In genomic region chr1:214295934-214296333, GRCh38 we compare ENCODE assay signal across 29 cellular contexts. TPM values are rescaled to one million over a fixed set of nuclear protein-coding genes. Genes with fewer than 3 reads are reported as not detected.
A peak's percentile ranks its signal among the peaks of the same experiment; 100 is the strongest.
DNase-seq lines count a peak whose midpoint lies in the region; TF ChIP-seq lines count a peak whose summit lies in the region.
"Had no signal": no experiment of that assay in that cellular context is flagged by ENCODE, and none has a peak within 500 bp of the region (broad histone marks: within the 10 kb centered on the region; RNA-seq: fewer than 3 reads in every experiment).

No MANE protein-coding gene starts in this region.

- peaks cover 11% of the 10 kb centered on the region for H4K20me1 ChIP-seq in Loucy (ENCODE audit: insufficient read depth, low read length, poor library complexity, severe bottlenecking)

- DNase-seq in NCI-H1417 (lab: John Stamatoyannopoulos, UW) (peak in 2 of 3 experiments; percentile 14 to 60), NCI-H1417 treated with DMSO at 0.1 percent for 48 hours (lab: John Stamatoyannopoulos, UW) (no peak), dermis blood vessel endothelial cell (peak; percentile 2), testis (no peak), medulla oblongata (ENCODE audit: extremely low spot score) (no peak), esophagus squamous epithelium (lab: John Stamatoyannopoulos, UW) (no peak)
- no peak for DNase-seq in activated naive CD8-positive, alpha-beta T cell treated with anti-CD3 and anti-CD28 coated beads for 36 hours
- DNase-seq: activated CD4-positive, alpha-beta T cell treated with anti-CD3 and anti-CD28 coated beads for 1 hour; activated CD8-positive, alpha-beta T cell treated with anti-CD3 and anti-CD28 coated beads, Interleukin-2, amount 10 ng/mL, durations not matched to agents 7 days and 5 days; activated T-cell treated with anti-CD3 and anti-CD28 coated beads for 4 hours; aorta; CD4-positive, alpha-beta T cell; cortex of kidney; gastrocnemius medialis; H9; left cardiac atrium; mammary epithelial cell; NCI-H1092 treated with DMSO at 0.1 percent for 48 hours; NCI-H2029; NCI-H2227 treated with DMSO at 0.1 percent for 48 hours; NCI-H774; sigmoid colon; SK-N-SH; stimulated activated naive CD4-positive, alpha-beta T cell had no signal

- no peaks in the 10 kb centered on the region for H3K9me3 Mint-ChIP-seq in activated naive CD8-positive, alpha-beta T cell treated with anti-CD3 and anti-CD28 coated beads for 36 hours
- H3K9me3 Mint-ChIP-seq: activated naive CD4-positive, alpha-beta T cell treated with anti-CD3 and anti-CD28 coated beads, Interleukin-2, amount 50 U/mL, for 72 hours; CD4-positive, alpha-beta T cell; H9 had no signal

- 0 out of 2 replicates have a peak, but pooled peaks cover 9% of the 10 kb centered on the region for H3F3A ChIP-seq in Loucy (ENCODE audit: low read depth)

- H3K9me3 ChIP-seq in Loucy (ENCODE audit: insufficient read depth, low read depth, low read length) (no peaks in the 10 kb centered on the region), testis (no peaks in the 10 kb centered on the region), esophagus squamous epithelium (no peaks in the 10 kb centered on the region)
- H3K9me3 ChIP-seq: gastrocnemius medialis, sigmoid colon, SK-N-SH, suprapubic skin had no signal

- H3K4me2 ChIP-seq in Loucy (ENCODE audit: low read depth, low read length, poor library complexity, severe bottlenecking) = peak overlapping the region; percentile 71
- H3K4me2 ChIP-seq: SK-N-SH had no signal

- peaks cover 4% of the 10 kb centered on the region; the same call in 1 of the 2 replicates for H3K36me3 ChIP-seq in Loucy (ENCODE audit: insufficient read depth, low read length)
- no peaks in the 10 kb centered on the region for H3K36me3 ChIP-seq in testis (ENCODE audit: low read depth, missing control alignments)
- no peaks in the 10 kb centered on the region for H3K36me3 ChIP-seq in esophagus squamous epithelium
- H3K36me3 ChIP-seq: cardiac muscle cell, gastrocnemius medialis, sigmoid colon, suprapubic skin had no signal

- H3K4me1 ChIP-seq in Loucy (ENCODE audit: insufficient read depth, low read length, poor library complexity, severe bottlenecking) (peaks cover 60% of the 10 kb centered on the region), testis (peaks cover 15% of the 10 kb centered on the region), esophagus squamous epithelium (no peaks in the 10 kb centered on the region)
- H3K4me1 ChIP-seq: sigmoid colon, suprapubic skin had no signal

- TF ChIP-seq POLR2A in testis (IDR thresholded peaks at IDR 0.05) = no peak
- TF ChIP-seq POLR2A in esophagus squamous epithelium (IDR thresholded peaks at IDR 0.05) = no peak

- H2AFZ ChIP-seq in Loucy (ENCODE audit: low read length) = no peak overlapping the region

- H3K27ac ChIP-seq in testis (peak overlapping the region; percentile 14 to 62), esophagus squamous epithelium (no peak overlapping the region)
- H3K27ac ChIP-seq: 22Rv1, cardiac muscle cell, sigmoid colon, suprapubic skin had no signal

- H3K36me3 Mint-ChIP-seq in activated naive CD8-positive, alpha-beta T cell treated with anti-CD3 and anti-CD28 coated beads for 36 hours = peaks cover 10% of the 10 kb centered on the region

- peak overlapping the region; percentile 43 for H3K9ac ChIP-seq in Loucy (ENCODE audit: low read depth, low read length, poor library complexity, severe bottlenecking)
- H3K9ac ChIP-seq: SK-N-SH had no signal

- H3K9me2 ChIP-seq in Loucy (replicated peaks; ENCODE audit: low read depth, low read length) = no peaks in the 10 kb centered on the region
- H3K9me2 ChIP-seq: SK-N-SH had no signal

- TF ChIP-seq CTCF in Loucy (conservative IDR thresholded peaks at IDR 0.05; ENCODE audit: low read length) (no peak), testis (IDR thresholded peaks at IDR 0.05) (no peak), esophagus squamous epithelium (IDR thresholded peaks at IDR 0.05) (no peak)

- no peak overlapping the region for H3K4me3 Mint-ChIP-seq in activated naive CD8-positive, alpha-beta T cell treated with anti-CD3 and anti-CD28 coated beads for 36 hours
- H3K4me3 Mint-ChIP-seq: activated CD8-positive, alpha-beta T cell treated with anti-CD3 and anti-CD28 coated beads, Interleukin-2, amount 10 ng/mL, durations not matched to agents 7 days and 5 days; CD4-positive, alpha-beta T cell had no signal

- H3K79me2 ChIP-seq in Loucy (ENCODE audit: insufficient read depth, low read length) = peaks cover 100% of the 10 kb centered on the region

- intact Hi-C loops in testis (cut with DNase I; ENCODE audit: low total_unique reads) = no loop called here
- intact Hi-C loops in esophagus squamous epithelium (cut with DNase I) = no loop called here

- WGBS in testis, 2 donors = 61 to 75% methylated on average over 4 of the region's 4 CpGs
- 45 to 67% methylated on average over 4 of the region's 4 CpGs for WGBS in esophagus squamous epithelium, 2 donors

- H3K27ac Mint-ChIP-seq in activated naive CD8-positive, alpha-beta T cell treated with anti-CD3 and anti-CD28 coated beads for 36 hours = no peak overlapping the region
- H3K27ac Mint-ChIP-seq: activated CD8-positive, alpha-beta T cell treated with anti-CD3 and anti-CD28 coated beads, Interleukin-2, amount 10 ng/mL, durations not matched to agents 7 days and 5 days; activated naive CD4-positive, alpha-beta T cell treated with anti-CD3 and anti-CD28 coated beads, Interleukin-2, amount 50 U/mL, for 72 hours; CD4-positive, alpha-beta T cell; H9 had no signal

- H3K4me1 Mint-ChIP-seq in activated naive CD8-positive, alpha-beta T cell treated with anti-CD3 and anti-CD28 coated beads for 36 hours = peaks cover 28% of the 10 kb centered on the region

- H3K27me3 Mint-ChIP-seq in activated naive CD8-positive, alpha-beta T cell treated with anti-CD3 and anti-CD28 coated beads for 36 hours = no peaks in the 10 kb centered on the region
- H3K27me3 Mint-ChIP-seq: CD4-positive, alpha-beta T cell had no signal

- H3K27me3 ChIP-seq in Loucy (ENCODE audit: insufficient read depth, low read length, poor library complexity, severe bottlenecking) (no peaks in the 10 kb centered on the region), testis (no peaks in the 10 kb centered on the region), esophagus squamous epithelium (no peaks in the 10 kb centered on the region)
- H3K27me3 ChIP-seq: cardiac muscle cell, gastrocnemius medialis, sigmoid colon, suprapubic skin had no signal

- peak overlapping the region; percentile 55 for H3K4me3 ChIP-seq in Loucy (ENCODE audit: low read length, poor library complexity, severe bottlenecking)
- no peak overlapping the region for H3K4me3 ChIP-seq in testis
- no peak overlapping the region for H3K4me3 ChIP-seq in esophagus squamous epithelium
- H3K4me3 ChIP-seq: cardiac muscle cell, gastrocnemius medialis, sigmoid colon, suprapubic skin had no signal

RNA-seq across cellular contexts. Expression of gene SMYD2, which starts 15.0 kb away (rescaled TPM):
- total RNA-seq in dermis blood vessel endothelial cell (160 and 174 TPM in 2 replicates), testis (10 to 100 TPM; 75.5 to 89.4 TPM), esophagus squamous epithelium (10 to 100 TPM; 19.0 to 35.5 (median 30.4) TPM)
- 73.9 TPM for polyA plus RNA-seq in testis (ENCODE audit: insufficient read depth, low read depth, low replicate concordance)
- total RNA-seq in activated naive CD8-positive, alpha-beta T cell treated with anti-CD3 and anti-CD28 coated beads for 36 hours = 10 to 100 TPM; 37.0 to 38.4 TPM

Comparison
In these comparisons a context has a peak if more than half of its experiments do, and no peak if none do; other contexts are left out.
1. DNase-seq: peak in NCI-H1417 (2 of 3) and dermis blood vessel endothelial cell (single experiment); none in NCI-H1417 treated with DMSO at 0.1 percent for 48 hours (single experiment), testis (single experiment), activated naive CD8-positive, alpha-beta T cell treated with anti-CD3 and anti-CD28 coated beads for 36 hours (single experiment), medulla oblongata (single experiment) and esophagus squamous epithelium (single experiment).
2. H3K27ac ChIP-seq: peak in testis (2 of 2); none in esophagus squamous epithelium (0 of 4).